11 cellular contexts compared by ENCODE assay signal in the genomic region with DNA sequence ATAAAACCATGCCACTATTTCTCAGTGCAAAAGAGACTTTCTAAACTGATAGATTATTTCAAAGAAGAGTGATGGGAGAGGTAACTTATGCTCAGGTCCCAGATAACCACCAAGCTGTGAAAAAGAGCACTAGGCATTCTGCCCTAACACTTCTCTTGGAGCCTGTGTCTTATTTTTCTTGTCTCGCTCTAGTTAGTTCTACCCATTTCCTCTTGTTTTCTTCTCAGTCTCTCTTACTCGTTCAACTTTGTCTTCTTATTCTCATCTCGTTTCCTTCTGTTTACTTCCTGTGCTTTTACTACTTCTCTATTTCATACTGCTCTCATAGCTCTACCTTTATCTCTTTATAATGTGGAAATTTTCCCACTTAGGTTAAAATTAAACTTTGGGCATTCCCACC.
DNase-seq lines count a peak whose midpoint lies in the region; ATAC-seq, FAIRE-seq and TF ChIP-seq lines count a peak whose summit lies in the region.
"Had no signal": no experiment of that assay in that cellular context is flagged by ENCODE, and none has a peak within 500 bp of the region (broad histone marks: within the 10 kb centered on the region; RNA-seq: fewer than 3 reads in every experiment).

No MANE protein-coding gene starts in this region.

- peaks cover 35% of the 10 kb centered on the region for H3K4me1 Mint-ChIP-seq in dendritic cell treated with granulocyte-macrophage colony-stimulating factor and Interleukin-4, amounts not matched to agents 40 ng/mL and 50 ng/mL, for 4 days (ENCODE audit: low read depth)

- ATAC-seq in GM21367 (IDR thresholded peaks at IDR 0.05; ENCODE audit: unreplicated experiment) = peak; percentile 36
- ATAC-seq in HG03521 (IDR thresholded peaks at IDR 0.05; ENCODE audit: unreplicated experiment) = peak; percentile 44

- peak; percentile 85 for FAIRE-seq in GM12891 (lab: Jason Lieb, UNC)

- intact Hi-C loops in dendritic cell treated with granulocyte-macrophage colony-stimulating factor and Interleukin-4, amounts not matched to agents 40 ng/mL and 50 ng/mL, for 4 days (cut with micrococcal nuclease) = no loop called here

- TF ChIP-seq POLR2A in GM12891 (IDR thresholded peaks at IDR 0.05; ENCODE audit: low read depth, low read length) = no peak

- DNase-seq in GM12891 (ENCODE audit: insufficient read length, low spot score) (no peak), NCI-H1105 treated with DMSO at 0.1 percent for 48 hours (lab: John Stamatoyannopoulos, UW) (no peak), NCI-H526 treated with DMSO at 0.1 percent for 48 hours (lab: John Stamatoyannopoulos, UW) (no peak), NCI-H526 (lab: John Stamatoyannopoulos, UW) (no peak)
- no peak for DNase-seq in activated effector memory CD4-positive, alpha-beta T cell treated with anti-CD3 and anti-CD28 coated beads, Interleukin-2, amount 50 U/mL, for 16 hours
- DNase-seq: dorsolateral prefrontal cortex, NCI-H446 treated with DMSO at 0.1 percent for 48 hours had no signal

- peak overlapping the region; percentile 69 for H3K27ac Mint-ChIP-seq in dendritic cell treated with granulocyte-macrophage colony-stimulating factor and Interleukin-4, amounts not matched to agents 40 ng/mL and 50 ng/mL, for 4 days
- H3K27ac Mint-ChIP-seq: T-helper 1 cell treated with Interleukin-12 subunit alpha and Interleukin-12 subunit beta and Interleukin-4 antibody, amounts not matched to agents 30 μg/mL and 1 μg/mL, for 36 hours had no signal

- no peak overlapping the region for H3K4me3 Mint-ChIP-seq in dendritic cell treated with granulocyte-macrophage colony-stimulating factor and Interleukin-4, amounts not matched to agents 40 ng/mL and 50 ng/mL, for 4 days
- H3K4me3 Mint-ChIP-seq: T-helper 1 cell treated with Interleukin-12 subunit alpha and Interleukin-12 subunit beta and Interleukin-4 antibody, amounts not matched to agents 30 μg/mL and 1 μg/mL, for 36 hours had no signal

- H3K9me3 Mint-ChIP-seq in dendritic cell treated with granulocyte-macrophage colony-stimulating factor and Interleukin-4, amounts not matched to agents 40 ng/mL and 50 ng/mL, for 4 days = no peaks in the 10 kb centered on the region
- H3K9me3 Mint-ChIP-seq: T-helper 1 cell treated with Interleukin-12 subunit alpha and Interleukin-12 subunit beta and Interleukin-4 antibody, amounts not matched to agents 30 μg/mL and 1 μg/mL, for 36 hours had no signal

- H3K36me3 Mint-ChIP-seq in dendritic cell treated with granulocyte-macrophage colony-stimulating factor and Interleukin-4, amounts not matched to agents 40 ng/mL and 50 ng/mL, for 4 days (ENCODE audit: low read depth) = peaks cover 81% of the 10 kb centered on the region

- no peaks in the 10 kb centered on the region for H3K27me3 Mint-ChIP-seq in dendritic cell treated with granulocyte-macrophage colony-stimulating factor and Interleukin-4, amounts not matched to agents 40 ng/mL and 50 ng/mL, for 4 days

TF ChIP-seq in GM12891, 5 proteins besides CTCF, POLR2A, EP300 and RAD21:
- TF ChIP-seq POLR2AphosphoS5 (IDR thresholded peaks at IDR 0.05; ENCODE audit: low read depth, low read length) (no peak), TAF1 (IDR thresholded peaks at IDR 0.05; ENCODE audit: low read depth, low read length) (no peak), PAX5 (IDR thresholded peaks at IDR 0.05; ENCODE audit: insufficient read depth, low read length, severe bottlenecking) (no peak), SPI1 (IDR thresholded peaks at IDR 0.05; ENCODE audit: low read depth, low read length) (peak; percentile 77), POU2F2 (IDR thresholded peaks at IDR 0.05; ENCODE audit: low read depth, low read length) (no peak)
TF ChIP-seq in GM12891: peak in this region for 1.
